Comparison of ENCODE assay signal across 21 cellular contexts in the genomic region with DNA sequence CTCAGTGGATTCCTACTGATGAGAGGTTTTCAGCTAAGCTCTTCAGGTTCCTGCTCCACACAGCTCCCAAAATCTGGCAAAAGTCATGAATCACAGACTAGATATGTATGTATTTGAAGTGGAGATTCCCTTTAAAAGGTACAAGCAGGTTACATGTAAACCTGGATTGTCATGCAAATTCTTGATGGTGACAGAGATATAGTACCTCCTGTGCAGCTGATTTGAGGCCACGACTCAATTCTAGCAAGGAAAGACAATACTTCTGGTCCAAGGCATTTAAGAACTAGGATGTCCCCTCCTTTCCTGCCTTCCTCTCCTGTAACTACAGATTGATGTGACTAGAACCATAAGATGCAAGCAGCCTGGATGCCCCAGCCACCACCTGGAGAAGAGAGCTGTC.
"Had no signal": no experiment of that assay in that cellular context is flagged by ENCODE, and none has a peak within 500 bp of the region (broad histone marks: within the 10 kb centered on the region; RNA-seq: fewer than 3 reads in every experiment).

No MANE protein-coding gene starts in this region.

- H3K4me1 ChIP-seq: ascending aorta, breast epithelium, heart right ventricle, spleen, upper lobe of left lung had no signal

- H3K9me3 Mint-ChIP-seq: activated CD4-positive, alpha-beta T cell treated with anti-CD3 and anti-CD28 coated beads, Interleukin-2, amount 10 ng/mL, durations not matched to agents 24 days and 14 days; activated CD8-positive, alpha-beta T cell treated with anti-CD3 and anti-CD28 coated beads for 36 hours; activated naive CD4-positive, alpha-beta T cell treated with anti-CD3 and anti-CD28 coated beads for 36 hours; activated T-helper 2 cell treated with anti-CD3 and anti-CD28 coated beads, Interferon-gamma antibody, Interleukin-2, Interleukin-4, amounts not matched to agents 10 μg/mL and 5 μg/mL and 100 μg/mL, durations not matched to agents 14 hours and 24 hours and 36 hours; immature natural killer cell; natural killer cell treated with Interleukin-12 subunit alpha and Interleukin-12 subunit beta and Interleukin-15 and Interleukin-18, amount 100 ng/mL, for 72 hours; stimulated activated memory B cell treated with anti-CD40 and anti-IgM and Interleukin-4, amounts not matched to agents 10 μg/mL and 1 μg/mL and 100 μg/mL, for 72 hours; T-helper 2 cell treated with Interferon-gamma antibody and Interleukin-4, amounts not matched to agents 5 μg/mL and 100 μg/mL, for 36 hours had no signal

- H3K27ac Mint-ChIP-seq: activated CD4-positive, alpha-beta T cell treated with anti-CD3 and anti-CD28 coated beads, Interleukin-2, amount 10 ng/mL, durations not matched to agents 24 days and 14 days; activated CD8-positive, alpha-beta T cell treated with anti-CD3 and anti-CD28 coated beads for 36 hours; activated naive CD4-positive, alpha-beta T cell treated with anti-CD3 and anti-CD28 coated beads for 36 hours; activated T-helper 2 cell treated with anti-CD3 and anti-CD28 coated beads, Interferon-gamma antibody, Interleukin-2, Interleukin-4, amounts not matched to agents 10 μg/mL and 5 μg/mL and 100 μg/mL, durations not matched to agents 14 hours and 24 hours and 36 hours; immature natural killer cell; natural killer cell treated with Interleukin-12 subunit alpha and Interleukin-12 subunit beta and Interleukin-15 and Interleukin-18, amount 100 ng/mL, for 72 hours; stimulated activated memory B cell treated with anti-CD40 and anti-IgM and Interleukin-4, amounts not matched to agents 10 μg/mL and 1 μg/mL and 100 μg/mL, for 72 hours; T-helper 2 cell treated with Interferon-gamma antibody and Interleukin-4, amounts not matched to agents 5 μg/mL and 100 μg/mL, for 36 hours had no signal

- H3K36me3 ChIP-seq: breast epithelium, upper lobe of left lung had no signal

- H3K4me3 Mint-ChIP-seq: activated CD4-positive, alpha-beta T cell treated with anti-CD3 and anti-CD28 coated beads, Interleukin-2, amount 10 ng/mL, durations not matched to agents 24 days and 14 days; activated CD8-positive, alpha-beta T cell treated with anti-CD3 and anti-CD28 coated beads for 36 hours; activated naive CD4-positive, alpha-beta T cell treated with anti-CD3 and anti-CD28 coated beads for 36 hours; immature natural killer cell; natural killer cell treated with Interleukin-12 subunit alpha and Interleukin-12 subunit beta and Interleukin-15 and Interleukin-18, amount 100 ng/mL, for 72 hours; stimulated activated memory B cell treated with anti-CD40 and anti-IgM and Interleukin-4, amounts not matched to agents 10 μg/mL and 1 μg/mL and 100 μg/mL, for 72 hours; T-helper 2 cell treated with Interferon-gamma antibody and Interleukin-4, amounts not matched to agents 5 μg/mL and 100 μg/mL, for 36 hours had no signal

- H3K4me3 ChIP-seq: ascending aorta, breast epithelium, coronary artery, heart right ventricle, spleen, thoracic aorta, upper lobe of left lung had no signal

- H3K9me3 ChIP-seq: ascending aorta, breast epithelium, heart right ventricle, spleen, thoracic aorta, upper lobe of left lung had no signal

- H3K27me3 Mint-ChIP-seq: activated CD8-positive, alpha-beta T cell treated with anti-CD3 and anti-CD28 coated beads for 36 hours; stimulated activated memory B cell treated with anti-CD40 and anti-IgM and Interleukin-4, amounts not matched to agents 10 μg/mL and 1 μg/mL and 100 μg/mL, for 72 hours had no signal

- H3K27me3 ChIP-seq: ascending aorta, breast epithelium, heart right ventricle, spleen, upper lobe of left lung had no signal

- H3K27ac ChIP-seq: ascending aorta, breast epithelium, coronary artery, heart right ventricle, spleen, thoracic aorta, upper lobe of left lung had no signal

- ATAC-seq: activated CD8-positive, alpha-beta T cell treated with anti-CD3 and anti-CD28 coated beads for 36 hours; esophagus mucosa; heart right ventricle; natural killer cell treated with Interleukin-12 subunit alpha and Interleukin-12 subunit beta and Interleukin-15 and Interleukin-18, amount 100 ng/mL, for 72 hours; stimulated activated memory B cell treated with anti-CD40 and anti-IgM and Interleukin-4, amounts not matched to agents 10 μg/mL and 1 μg/mL and 100 μg/mL, for 72 hours had no signal

- H3K36me3 Mint-ChIP-seq: immature natural killer cell; natural killer cell treated with Interleukin-12 subunit alpha and Interleukin-12 subunit beta and Interleukin-15 and Interleukin-18, amount 100 ng/mL, for 72 hours; stimulated activated memory B cell treated with anti-CD40 and anti-IgM and Interleukin-4, amounts not matched to agents 10 μg/mL and 1 μg/mL and 100 μg/mL, for 72 hours had no signal

- DNase-seq: activated CD4-positive, alpha-beta T cell treated with anti-CD3 and anti-CD28 coated beads, Interleukin-2, amount 10 ng/mL, durations not matched to agents 24 days and 14 days; activated CD8-positive, alpha-beta T cell treated with anti-CD3 and anti-CD28 coated beads for 36 hours; activated naive CD4-positive, alpha-beta T cell treated with anti-CD3 and anti-CD28 coated beads for 36 hours; activated T-cell treated with anti-CD3 and anti-CD28 coated beads, Interleukin-2, amount 50 U/mL, for 1 hour; heart right ventricle; immature natural killer cell; kidney glomerular epithelial cell; nucleus accumbens; posterior cingulate gyrus; spleen; stimulated activated CD4-positive, alpha-beta T cell treated with anti-CD3 and anti-CD28 coated beads, Interleukin-4, amount 100 ng/mL, for 4 hours; upper lobe of left lung had no signal

- H3K4me1 Mint-ChIP-seq: activated CD4-positive, alpha-beta T cell treated with anti-CD3 and anti-CD28 coated beads, Interleukin-2, amount 10 ng/mL, durations not matched to agents 24 days and 14 days; immature natural killer cell had no signal
